In the genomic region with DNA sequence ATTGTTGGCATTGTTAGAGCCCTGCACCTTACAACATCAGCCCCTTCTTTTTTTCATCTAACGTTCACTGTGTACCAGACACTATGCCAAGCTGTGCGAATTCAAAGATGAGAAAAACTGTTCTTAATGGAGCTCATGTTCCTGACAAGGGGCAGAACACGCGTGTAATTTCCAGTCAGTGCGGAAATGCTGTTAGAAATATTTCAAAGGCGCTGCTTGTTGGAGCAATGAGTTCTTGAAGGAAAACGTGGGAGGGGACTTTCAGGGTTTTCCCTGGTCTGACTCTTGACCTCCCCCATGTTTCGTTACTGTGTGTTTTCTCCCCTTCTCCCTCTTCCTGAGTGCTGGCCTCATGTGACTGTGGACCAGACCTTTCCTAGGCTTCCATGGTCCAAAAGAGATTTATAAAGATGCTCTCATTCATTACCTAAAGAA, we compare ENCODE assay signal across 8 cellular contexts. TPM values are rescaled to one million over a fixed set of nuclear protein-coding genes. Genes with fewer than 3 reads are reported as not detected.
DNase-seq lines count a peak whose midpoint lies in the region; ATAC-seq and TF ChIP-seq lines count a peak whose summit lies in the region.

No MANE protein-coding gene starts in this region.

- peaks cover 53% of the 10 kb centered on the region for H3K79me2 ChIP-seq in hepatocyte

- peaks cover 49% of the 10 kb centered on the region for H4K20me1 ChIP-seq in hepatocyte (ENCODE audit: insufficient read depth, poor library complexity, severe bottlenecking)

- no peak overlapping the region for H3K27ac ChIP-seq in cardiac muscle cell
- H3K27ac ChIP-seq in hepatocyte = peak overlapping the region; percentile 93

- 25% methylated on average over 8 of the region's 8 CpGs for WGBS in hepatocyte (ENCODE audit: low lambda C conversion rate, missing lambda C conversion rate)

- intact Hi-C loops in left cardiac atrium (cut with DNase I) = no loop called here
- intact Hi-C loops in activated CD8-positive, alpha-beta T cell treated with anti-CD3 and anti-CD28 coated beads for 36 hours (cut with micrococcal nuclease) = no loop called here

- H3K36me3 Mint-ChIP-seq in activated CD8-positive, alpha-beta T cell treated with anti-CD3 and anti-CD28 coated beads for 36 hours (ENCODE audit: low read depth) = peaks cover 52% of the 10 kb centered on the region
- H3K36me3 Mint-ChIP-seq in stimulated activated effector memory CD8-positive, alpha-beta T cell treated with anti-CD3 and anti-CD28 coated beads, Interleukin-12 subunit alpha, Interleukin-12 subunit beta, amount 100 ng/mL, for 72 hours = peaks cover 73% of the 10 kb centered on the region

- H3K9me3 ChIP-seq in cardiac muscle cell (ENCODE audit: low read depth) (no peaks in the 10 kb centered on the region), hepatocyte (ENCODE audit: low read depth) (no peaks in the 10 kb centered on the region)

- no peaks in the 10 kb centered on the region for H3K36me3 ChIP-seq in cardiac muscle cell
- H3K36me3 ChIP-seq in hepatocyte (replicated peaks; ENCODE audit: insufficient read depth, low read depth) = no peaks in the 10 kb centered on the region

- H3K4me2 ChIP-seq in hepatocyte = peak overlapping the region; percentile 78

- DNase-seq in cardiac muscle cell (ENCODE audit: low read depth in 1 of 2, low spot score in 1 of 2) (peak in 1 of 2 donors; percentile 46), left cardiac atrium (no peak), hepatocyte (ENCODE audit: low spot score) (peak; percentile 11), SHP77 treated with DMSO at 0.1 percent for 48 hours (lab: John Stamatoyannopoulos, UW) (no peak), NCI-H1048 (lab: John Stamatoyannopoulos, UW) (no peak), NCI-H345 (lab: John Stamatoyannopoulos, UW) (no peak)
- DNase-seq in activated CD8-positive, alpha-beta T cell treated with anti-CD3 and anti-CD28 coated beads for 36 hours = peak; percentile 31
- peak in 1 of 2 donors; percentile 71 for DNase-seq in stimulated activated effector memory CD8-positive, alpha-beta T cell treated with anti-CD3 and anti-CD28 coated beads, Interleukin-12 subunit alpha, Interleukin-12 subunit beta, amount 100 ng/mL, for 72 hours (ENCODE audit: low spot score in 2 of 2)

- H3K4me3 Mint-ChIP-seq in activated CD8-positive, alpha-beta T cell treated with anti-CD3 and anti-CD28 coated beads for 36 hours = peak overlapping the region; percentile 87
- peak overlapping the region; percentile 99 for H3K4me3 Mint-ChIP-seq in stimulated activated effector memory CD8-positive, alpha-beta T cell treated with anti-CD3 and anti-CD28 coated beads, Interleukin-12 subunit alpha, Interleukin-12 subunit beta, amount 100 ng/mL, for 72 hours

- ATAC-seq in left cardiac atrium = no peak
- no peak for ATAC-seq in activated CD8-positive, alpha-beta T cell treated with anti-CD3 and anti-CD28 coated beads for 36 hours
- no peak for ATAC-seq in stimulated activated effector memory CD8-positive, alpha-beta T cell treated with anti-CD3 and anti-CD28 coated beads, Interleukin-12 subunit alpha, Interleukin-12 subunit beta, amount 100 ng/mL, for 72 hours

- no peak overlapping the region for H2AFZ ChIP-seq in hepatocyte

- H3K27ac Mint-ChIP-seq in activated CD8-positive, alpha-beta T cell treated with anti-CD3 and anti-CD28 coated beads for 36 hours = peak overlapping the region; percentile 98
- H3K27ac Mint-ChIP-seq in stimulated activated effector memory CD8-positive, alpha-beta T cell treated with anti-CD3 and anti-CD28 coated beads, Interleukin-12 subunit alpha, Interleukin-12 subunit beta, amount 100 ng/mL, for 72 hours = peak overlapping the region; percentile 100

- H3K4me1 Mint-ChIP-seq in activated CD8-positive, alpha-beta T cell treated with anti-CD3 and anti-CD28 coated beads for 36 hours (ENCODE audit: low read depth) = peaks cover 47% of the 10 kb centered on the region
- peaks cover 52% of the 10 kb centered on the region for H3K4me1 Mint-ChIP-seq in stimulated activated effector memory CD8-positive, alpha-beta T cell treated with anti-CD3 and anti-CD28 coated beads, Interleukin-12 subunit alpha, Interleukin-12 subunit beta, amount 100 ng/mL, for 72 hours

- TF ChIP-seq CTCF in cardiac muscle cell (IDR thresholded peaks at IDR 0.05; ENCODE audit: low read depth, low read length) = no peak
- no peak for TF ChIP-seq CTCF in activated CD8-positive, alpha-beta T cell treated with anti-CD3 and anti-CD28 coated beads for 36 hours (IDR thresholded peaks at IDR 0.05)
- no peak for TF ChIP-seq CTCF in hepatocyte (IDR thresholded peaks at IDR 0.05; ENCODE audit: poor library complexity)

- no peaks in the 10 kb centered on the region for H3K27me3 ChIP-seq in cardiac muscle cell
- no peaks in the 10 kb centered on the region for H3K27me3 ChIP-seq in hepatocyte

- no peaks in the 10 kb centered on the region for H3K9me2 ChIP-seq in hepatocyte (replicated peaks; ENCODE audit: insufficient read depth)

- H3K9me3 Mint-ChIP-seq in activated CD8-positive, alpha-beta T cell treated with anti-CD3 and anti-CD28 coated beads for 36 hours = no peaks in the 10 kb centered on the region
- H3K9me3 Mint-ChIP-seq in stimulated activated effector memory CD8-positive, alpha-beta T cell treated with anti-CD3 and anti-CD28 coated beads, Interleukin-12 subunit alpha, Interleukin-12 subunit beta, amount 100 ng/mL, for 72 hours = no peaks in the 10 kb centered on the region

- H3K4me1 ChIP-seq in cardiac muscle cell (ENCODE audit: low read depth) = peaks cover 6% of the 10 kb centered on the region
- peaks cover 6% of the 10 kb centered on the region for H3K4me1 ChIP-seq in hepatocyte (ENCODE audit: insufficient read depth)

- H3K27me3 Mint-ChIP-seq in activated CD8-positive, alpha-beta T cell treated with anti-CD3 and anti-CD28 coated beads for 36 hours = no peaks in the 10 kb centered on the region

- CTCF ChIA-PET in activated CD8-positive, alpha-beta T cell treated with anti-CD3 and anti-CD28 coated beads for 36 hours (lab: Charles Lee) = interaction anchor here (0.7 to 6.8 kb wide), 5 partner anchors 19 to 373 kb away, joined by 3 to 67 read pairs (median 5); a partner anchor contains a TSS

- H3K4me3 ChIP-seq in cardiac muscle cell (peak overlapping the region; percentile 67), hepatocyte (peak overlapping the region; percentile 48)

- POLR2A ChIA-PET in activated CD8-positive, alpha-beta T cell treated with anti-CD3 and anti-CD28 coated beads for 36 hours (lab: Charles Lee) = interaction anchor here (0.7 to 6.2 kb wide), 17 partner anchors 7 to 967 kb away, joined by 3 to 160 read pairs (median 5); a partner anchor contains a TSS

RNA-seq across cellular contexts. Expression of a gene that starts 1.5 kb away (rescaled TPM):
- total RNA-seq in cardiac muscle cell (15.6 and 21.2 TPM in 2 replicates), left cardiac atrium (10 to 100 TPM; 21.8 to 33.0 TPM), hepatocyte (126 and 142 TPM in 2 replicates)
- polyA plus RNA-seq in cardiac muscle cell (21.1 and 24.3 TPM in 2 replicates), hepatocyte (40.1 TPM in 2 replicates)
- 100 to 1,000 TPM; 348 to 361 TPM for total RNA-seq in activated CD8-positive, alpha-beta T cell treated with anti-CD3 and anti-CD28 coated beads for 36 hours

RNA-seq across cellular contexts. Expression of a gene that starts 21.2 kb away (rescaled TPM):
- total RNA-seq in cardiac muscle cell (43.3 and 60.4 TPM in 2 replicates), left cardiac atrium (10 to 100 TPM; 67.4 to 79.7 TPM), hepatocyte (100 and 118 TPM in 2 replicates)
- polyA plus RNA-seq in cardiac muscle cell (32.8 and 64.0 TPM in 2 replicates), hepatocyte (43.3 and 47.2 TPM in 2 replicates)
- 100 to 1,000 TPM; 150 to 156 TPM for total RNA-seq in activated CD8-positive, alpha-beta T cell treated with anti-CD3 and anti-CD28 coated beads for 36 hours

RNA-seq across cellular contexts. Expression of a gene that starts 52.2 kb away (rescaled TPM):
- total RNA-seq in cardiac muscle cell (27.0 and 97.0 TPM in 2 replicates), left cardiac atrium (100 to 1,000 TPM in 1 of 2 donors, 10 to 100 TPM in 1; 91.6 to 102 TPM), hepatocyte (43.8 and 60.3 TPM in 2 replicates)
- polyA plus RNA-seq in cardiac muscle cell (54.6 and 124 TPM in 2 replicates), hepatocyte (49.0 and 56.3 TPM in 2 replicates)
- 100 to 1,000 TPM; 131 to 135 TPM for total RNA-seq in activated CD8-positive, alpha-beta T cell treated with anti-CD3 and anti-CD28 coated beads for 36 hours

Comparison
In these comparisons a context has a peak if more than half of its experiments do, and no peak if none do; other contexts are left out.
1. DNase-seq: peak in activated CD8-positive, alpha-beta T cell treated with anti-CD3 and anti-CD28 coated beads for 36 hours (single experiment) and hepatocyte (single experiment); none in left cardiac atrium (single experiment), SHP77 treated with DMSO at 0.1 percent for 48 hours (single experiment), NCI-H1048 (single experiment) and NCI-H345 (single experiment).